Comparison of ENCODE assay signal across 15 cellular contexts in genomic region chr7:131241381-131241780, GRCh38.
DNase-seq lines count a peak whose midpoint lies in the region; ATAC-seq and TF ChIP-seq lines count a peak whose summit lies in the region.
"Had no signal": no experiment of that assay in that cellular context is flagged by ENCODE, and none has a peak within 500 bp of the region (broad histone marks: within the 10 kb centered on the region; RNA-seq: fewer than 3 reads in every experiment).

No MANE protein-coding gene starts in this region.

- H3K27ac Mint-ChIP-seq in memory B cell (peak overlapping the region; percentile 61), osteocyte (ENCODE audit: unreplicated experiment) (no peak overlapping the region)
- H3K27ac Mint-ChIP-seq: CD4-positive, alpha-beta memory T cell had no signal

- peaks cover 0 to 3% (median 0%) of the 10 kb centered on the region in 4 donors for H3K9me3 ChIP-seq in esophagus muscularis mucosa

- peaks cover 2% of the 10 kb centered on the region for H3K4me1 Mint-ChIP-seq in memory B cell
- peaks cover 14% of the 10 kb centered on the region for H3K4me1 Mint-ChIP-seq in osteocyte (ENCODE audit: unreplicated experiment)

- intact Hi-C loops in esophagus muscularis mucosa (cut with DNase I): no loop called here

- H3K4me1 ChIP-seq in esophagus muscularis mucosa: no peaks in the 10 kb centered on the region

- no peaks in the 10 kb centered on the region for H3K36me3 ChIP-seq in esophagus muscularis mucosa

- H3K27me3 Mint-ChIP-seq in memory B cell (no peaks in the 10 kb centered on the region), osteocyte (ENCODE audit: unreplicated experiment) (no peaks in the 10 kb centered on the region)
- H3K27me3 Mint-ChIP-seq: CD4-positive, alpha-beta memory T cell had no signal

- 93% methylated on average over 3 of the region's 3 CpGs for WGBS in esophagus muscularis mucosa

- no peak for ATAC-seq in memory B cell (ENCODE audit: low read depth)
- ATAC-seq in HG03520 (IDR thresholded peaks at IDR 0.05; ENCODE audit: unreplicated experiment): no peak

- no peak for TF ChIP-seq CTCF in esophagus muscularis mucosa (IDR thresholded peaks at IDR 0.05)
- no peak for TF ChIP-seq CTCF in osteocyte (IDR thresholded peaks at IDR 0.05)

- DNase-seq in esophagus muscularis mucosa (ENCODE audit: extremely low spot score): peak; percentile 24
- no peak for DNase-seq in memory B cell (ENCODE audit: low spot score in 2 of 2)
- DNase-seq in osteocyte (ENCODE audit: extremely low spot score, unreplicated experiment): peak; percentile 2
- no peak for DNase-seq in cortex of kidney (lab: John Stamatoyannopoulos, UW)
- no peak for DNase-seq in germinal center (ENCODE audit: low spot score)
- DNase-seq: C1 segment of cervical spinal cord; Calu3; CD4-positive, alpha-beta memory T cell; COR-L47; DMS53; DMS79 treated with DMSO at 0.1 percent for 48 hours; GF-D8; H7; HCEC 1CT had no signal

- no peak overlapping the region for H3K4me3 ChIP-seq in esophagus muscularis mucosa

- H3K36me3 Mint-ChIP-seq in memory B cell (no peaks in the 10 kb centered on the region), osteocyte (ENCODE audit: unreplicated experiment) (no peaks in the 10 kb centered on the region)
- H3K36me3 Mint-ChIP-seq: CD4-positive, alpha-beta memory T cell had no signal

- H3K9me3 Mint-ChIP-seq in memory B cell: no peaks in the 10 kb centered on the region
- H3K9me3 Mint-ChIP-seq in osteocyte (ENCODE audit: unreplicated experiment): no peaks in the 10 kb centered on the region
- H3K9me3 Mint-ChIP-seq: CD4-positive, alpha-beta memory T cell had no signal

- H3K4me3 Mint-ChIP-seq in memory B cell (no peak overlapping the region), osteocyte (ENCODE audit: unreplicated experiment) (no peak overlapping the region)
- H3K4me3 Mint-ChIP-seq: CD4-positive, alpha-beta memory T cell had no signal

- TF ChIP-seq EP300 in esophagus muscularis mucosa (IDR thresholded peaks at IDR 0.05): no peak

- TF ChIP-seq POLR2A in esophagus muscularis mucosa (IDR thresholded peaks at IDR 0.05; ENCODE audit: low read depth): no peak

- no peaks in the 10 kb centered on the region for H3K27me3 ChIP-seq in esophagus muscularis mucosa

- no peak overlapping the region for H3K27ac ChIP-seq in esophagus muscularis mucosa (replicated peaks in 1 of 4)

Comparison
In these comparisons a context has a peak if more than half of its experiments do, and no peak if none do; other contexts are left out.
1. DNase-seq: peak in esophagus muscularis mucosa (single experiment) and osteocyte (single experiment); none in memory B cell (0 of 2), cortex of kidney (single experiment) and germinal center (single experiment).